Comparison of ENCODE assay signal across 8 cellular contexts in genomic region chr12:42327227-42327590, GRCh38. TPM values are rescaled to one million over a fixed set of nuclear protein-coding genes. Genes with fewer than 3 reads are reported as not detected.
DNase-seq lines count a peak whose midpoint lies in the region; ATAC-seq and TF ChIP-seq lines count a peak whose summit lies in the region.

No MANE protein-coding gene starts in this region.

- H2AK9ac ChIP-seq in IMR-90 (replicated peaks; ENCODE audit: low read depth, low read length, poor library complexity) = no peak overlapping the region

- H4K5ac ChIP-seq in IMR-90 (ENCODE audit: low read depth, low read length) = no peak overlapping the region; the same call in 1 of the 2 replicates

- POLR2A ChIA-PET in AG04449 (lab: Yijun Ruan, JAX) (no interaction called here), IMR-90 (lab: Charles Lee; ENCODE audit: unreplicated experiment) (no interaction called here)

- no peak overlapping the region for H2BK20ac ChIP-seq in IMR-90 (ENCODE audit: low read depth, low read length)

- H2AFZ ChIP-seq in IMR-90 (replicated peaks; ENCODE audit: low read length, poor library complexity) = no peak overlapping the region

- peak overlapping the region; percentile 68 for H3K4me3 ChIP-seq in AG04449 (ENCODE audit: low read depth, low read length)
- peak overlapping the region; percentile 97; the same call in 1 of the 2 replicates for H3K4me3 ChIP-seq in IMR-90 (ENCODE audit: insufficient read depth, low read depth, low read length)

- no peak for TF ChIP-seq POLR2A in IMR-90 (IDR thresholded peaks at IDR 0.05; ENCODE audit: low read depth, low read length)

- H3K27me3 Mint-ChIP-seq in central memory CD8-positive, alpha-beta T cell = no peaks in the 10 kb centered on the region
- no peaks in the 10 kb centered on the region for H3K27me3 Mint-ChIP-seq in naive B cell

- peak overlapping the region in 1 of 2 experiments; percentile 86; a peak in 2 of 4 replicates for H4K8ac ChIP-seq in IMR-90 (ENCODE audit: low read depth in 2 of 2, low read length in 2 of 2)

- H3K18ac ChIP-seq in IMR-90 (ENCODE audit: low read depth, low read length) = no peak overlapping the region

- peaks cover 33% of the 10 kb centered on the region for H3K36me3 Mint-ChIP-seq in central memory CD8-positive, alpha-beta T cell (ENCODE audit: insufficient read depth)
- H3K36me3 Mint-ChIP-seq in naive B cell = no peaks in the 10 kb centered on the region

- H3K9me1 ChIP-seq in IMR-90 (ENCODE audit: insufficient read depth, low read length) = peaks cover 6% of the 10 kb centered on the region; the same call in 1 of the 2 replicates

- peak overlapping the region; percentile 99 for H3K27ac Mint-ChIP-seq in central memory CD8-positive, alpha-beta T cell (ENCODE audit: low read depth)
- peak overlapping the region; percentile 96 to 99 (median 98) for H3K27ac Mint-ChIP-seq in naive B cell

- H3K4me1 ChIP-seq in IMR-90 (ENCODE audit: control insufficient read depth, insufficient read depth, low read length) = peaks cover 3% of the 10 kb centered on the region; the same call in 1 of the 2 replicates

- H3K27ac ChIP-seq in IMR-90 (ENCODE audit: insufficient read depth, low read length) = no peak overlapping the region

- no peak overlapping the region for H2BK15ac ChIP-seq in IMR-90 (ENCODE audit: low read depth, low read length)

- in situ Hi-C loops in IMR-90 (cut with MboI; ENCODE audit: low sequenced_read_pairs) = loop anchor here (5.0 to 25.0 kb wide), 3 partner anchors 92 to 960 kb away; partner anchors contain the start of gene YAF2

- intact Hi-C loops in IMR-90 (cut with micrococcal nuclease) = loop anchor here (2.0 kb wide), 2 partner anchors 88 to 956 kb away; partner anchors contain the start of gene YAF2

- peak overlapping the region; percentile 29; the same call in 1 of the 2 replicates for H3K23ac ChIP-seq in IMR-90 (ENCODE audit: low read depth, low read length)

- no peak overlapping the region for H4K91ac ChIP-seq in IMR-90 (ENCODE audit: insufficient read depth, low read depth, low read length)

- no peak overlapping the region for H2BK120ac ChIP-seq in IMR-90 (ENCODE audit: low read depth, low read length)

- no peak overlapping the region for H2AK5ac ChIP-seq in IMR-90 (ENCODE audit: low read depth, low read length)

- 50% methylated on average over 1 of the region's 2 CpGs; no CpG with 5 or more reads in 1 of the 2 experiments for WGBS in IMR-90 (ENCODE audit: extremely low coverage in 2 of 2, insufficient read length in 1 of 2), 2 experiments

- DNase-seq in AG04449 (ENCODE audit: low read depth, low spot score) (no peak), IMR-90 (no peak), naive B cell (no peak), SW 1271 (lab: John Stamatoyannopoulos, UW) (no peak), NCI-H526 treated with DMSO at 0.1 percent for 48 hours (lab: John Stamatoyannopoulos, UW) (no peak), HuH-7 (ENCODE audit: low spot score) (no peak), DMS79 treated with DMSO at 0.1 percent for 48 hours (lab: John Stamatoyannopoulos, UW) (no peak)
- DNase-seq in central memory CD8-positive, alpha-beta T cell (ENCODE audit: low spot score in 2 of 2) = no peak

- TF ChIP-seq RAD21 in IMR-90 (IDR thresholded peaks at IDR 0.05; ENCODE audit: low read length) = no peak

- BruUV-seq in IMR-90 (replicated peaks; lab: Mats Ljungman, UMichigan) = no TSS peak

- H4K20me1 ChIP-seq in IMR-90 (ENCODE audit: insufficient read depth, low read length) = peaks cover 17% of the 10 kb centered on the region; the same call in 1 of the 2 replicates

- no peak overlapping the region for H3K14ac ChIP-seq in IMR-90 (replicated peaks; ENCODE audit: low read depth, low read length)

- TF ChIP-seq CTCF in AG04449 (IDR thresholded peaks at IDR 0.05; ENCODE audit: insufficient read depth, low read length, missing control alignments) = no peak
- no peak for TF ChIP-seq CTCF in IMR-90 (conservative IDR thresholded peaks at IDR 0.05; ENCODE audit: low read depth, low read length)

- H3K4me3 Mint-ChIP-seq in central memory CD8-positive, alpha-beta T cell = peak overlapping the region; percentile 95
- peak overlapping the region; percentile 94 to 99 (median 98) for H3K4me3 Mint-ChIP-seq in naive B cell

- peak overlapping the region; percentile 98 for H3K4me2 ChIP-seq in IMR-90 (ENCODE audit: low read depth, low read length)

- no peaks in the 10 kb centered on the region for H3K9me3 Mint-ChIP-seq in central memory CD8-positive, alpha-beta T cell
- no peaks in the 10 kb centered on the region for H3K9me3 Mint-ChIP-seq in naive B cell

- no peak overlapping the region for H3K4ac ChIP-seq in IMR-90 (ENCODE audit: low read depth, low read length)

- H3K56ac ChIP-seq in IMR-90 (ENCODE audit: extremely low read depth, insufficient read depth, low read length) = no peak overlapping the region

- dilution Hi-C loops in IMR-90 (cut with HindIII; ENCODE audit: low sequenced_read_pairs, unreplicated experiment) = no loop called here

- peak overlapping the region; percentile 90; the same call in 1 of the 2 replicates for H3K9ac ChIP-seq in IMR-90 (ENCODE audit: low read depth, low read length)

- CTCF ChIA-PET in AG04449 (lab: Yijun Ruan, JAX) (interaction anchor here (0.9 to 1.9 kb wide), 3 partner anchors 9 to 223 kb away, joined by 4 to 6 read pairs (median 5); no protein-coding TSS in a partner anchor), IMR-90 (lab: Yijun Ruan, JAX) (no interaction called here)

- peak overlapping the region; percentile 4 for H2BK5ac ChIP-seq in IMR-90 (ENCODE audit: low read depth, low read length, poor library complexity, severe bottlenecking)

- no peak for ATAC-seq in IMR-90 (ENCODE audit: low read depth)
- no peak for ATAC-seq in central memory CD8-positive, alpha-beta T cell (replicated peaks; ENCODE audit: extremely low read depth, poor library complexity, severe bottlenecking)
- ATAC-seq in naive B cell (ENCODE audit: low read depth in 2 of 2) = no peak

- H3K36me3 ChIP-seq in IMR-90 (ENCODE audit: control insufficient read depth, insufficient read depth, low read length) = peaks cover 3% of the 10 kb centered on the region; the same call in 1 of the 2 replicates

- H3K9me3 ChIP-seq in IMR-90 (ENCODE audit: control insufficient read depth, insufficient read depth, low read length) = no peaks in the 10 kb centered on the region

- peaks cover 16 to 45% of the 10 kb centered on the region in 2 experiments; a peak in 3 of 4 replicates for H3K79me1 ChIP-seq in IMR-90 (ENCODE audit: low read depth in 1 of 2, low read length in 2 of 2)

- no peaks in the 10 kb centered on the region for H3K27me3 ChIP-seq in IMR-90 (ENCODE audit: control insufficient read depth, insufficient read depth, low read length)

- peaks cover 71% of the 10 kb centered on the region for H3K4me1 Mint-ChIP-seq in central memory CD8-positive, alpha-beta T cell
- peaks cover 56 to 70% (median 62%) of the 10 kb centered on the region in 3 donors for H3K4me1 Mint-ChIP-seq in naive B cell

TF ChIP-seq in IMR-90, 13 proteins besides CTCF, POLR2A, EP300 and RAD21:
- TF ChIP-seq RFX5 (IDR thresholded peaks at IDR 0.05; ENCODE audit: low read depth, low read length) = no peak
- no peak for TF ChIP-seq NFE2L2 (IDR thresholded peaks at IDR 0.05; ENCODE audit: low read depth, low read length)
- no peak for TF ChIP-seq MAZ (IDR thresholded peaks at IDR 0.05; ENCODE audit: borderline replicate concordance, low read depth, low read length)
- TF ChIP-seq RCOR1 (IDR thresholded peaks at IDR 0.05; ENCODE audit: insufficient replicate concordance, low read length) = no peak
- TF ChIP-seq, protein P1, sequence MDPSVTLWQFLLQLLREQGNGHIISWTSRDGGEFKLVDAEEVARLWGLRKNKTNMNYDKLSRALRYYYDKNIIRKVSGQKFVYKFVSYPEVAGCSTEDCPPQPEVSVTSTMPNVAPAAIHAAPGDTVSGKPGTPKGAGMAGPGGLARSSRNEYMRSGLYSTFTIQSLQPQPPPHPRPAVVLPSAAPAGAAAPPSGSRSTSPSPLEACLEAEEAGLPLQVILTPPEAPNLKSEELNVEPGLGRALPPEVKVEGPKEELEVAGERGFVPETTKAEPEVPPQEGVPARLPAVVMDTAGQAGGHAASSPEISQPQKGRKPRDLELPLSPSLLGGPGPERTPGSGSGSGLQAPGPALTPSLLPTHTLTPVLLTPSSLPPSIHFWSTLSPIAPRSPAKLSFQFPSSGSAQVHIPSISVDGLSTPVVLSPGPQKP (IDR thresholded peaks at IDR 0.05; ENCODE audit: borderline replicate concordance, low read depth, low read length) = no peak
- TF ChIP-seq SMC3 (IDR thresholded peaks at IDR 0.05; ENCODE audit: low read depth, low read length) = no peak

RNA-seq across cellular contexts. Expression of gene PPHLN1, which starts 1.2 kb away (rescaled TPM):
- 50.7 and 96.9 TPM in 2 replicates for total RNA-seq in IMR-90 (2012; rRNA removed)
- 51.5 and 54.3 TPM in 2 replicates for polyA plus RNA-seq in IMR-90 (2012; rRNA removed)
- polyA plus RNA-seq in IMR-90 (2012; cell fraction: cytosol; rRNA removed) = 6.7 and 14.3 TPM in 2 replicates
- 8.4 and 58.6 TPM in 2 replicates for polyA plus RNA-seq in IMR-90 (2012; cell fraction: nucleus; rRNA removed; ENCODE audit: low replicate concordance)
- polyA plus RNA-seq in naive B cell (ENCODE audit: low read depth in 6 of 6) = 100 to 1,000 TPM; 152 to 193 (median 174) TPM

RNA-seq across cellular contexts. Expression of gene ZCRB1, which starts 1.3 kb away (rescaled TPM):
- total RNA-seq in IMR-90 (2012; rRNA removed) = 28.1 and 33.1 TPM in 2 replicates
- polyA plus RNA-seq in IMR-90 (2012; rRNA removed) (19.7 and 29.2 TPM in 2 replicates), naive B cell (ENCODE audit: low read depth in 6 of 6) (100 to 1,000 TPM in 3 of 6 donors, 10 to 100 TPM in 3; 56.7 to 129 (median 97.7) TPM)
- 11.2 and 12.5 TPM in 2 replicates for polyA plus RNA-seq in IMR-90 (2012; cell fraction: cytosol; rRNA removed)
- polyA plus RNA-seq in IMR-90 (2012; cell fraction: nucleus; rRNA removed; ENCODE audit: low replicate concordance) = 5.1 and 14.3 TPM in 2 replicates
